ENCODE assay signal across 1 cellular context in genomic region chr6:167398214-167399050, GRCh38.
TF ChIP-seq lines count a peak whose summit lies in the region.

No MANE protein-coding gene starts in this region.

TF ChIP-seq in HepG2, 621 proteins besides CTCF, POLR2A, EP300 and RAD21 (continued from another document and continues in another):
- TF ChIP-seq NFAT5 (CRISPR knock-in tag; IDR thresholded peaks at IDR 0.05): no peak
- peak; percentile 27; the same call in 1 of the 2 replicates for TF ChIP-seq TAF1 (CRISPR knock-in tag; IDR thresholded peaks at IDR 0.05)
- TF ChIP-seq LRRFIP1 (CRISPR knock-in tag; conservative IDR thresholded peaks at IDR 0.05): no peak
- TF ChIP-seq ZNF407 (CRISPR knock-in tag; IDR thresholded peaks at IDR 0.05; ENCODE audit: not compliant biosample characterization): peak; percentile 64
- no peak for TF ChIP-seq CREB1 (IDR thresholded peaks at IDR 0.05)
- TF ChIP-seq CREB1 (CRISPR knock-in tag; IDR thresholded peaks at IDR 0.05): no peak; the same call in 1 of the 2 replicates
- no peak for TF ChIP-seq ZFYVE20 (CRISPR knock-in tag; IDR thresholded peaks at IDR 0.05; ENCODE audit: borderline replicate concordance, low read depth)
- TF ChIP-seq ZNF446 (CRISPR knock-in tag; IDR thresholded peaks at IDR 0.05): no peak
- no peak for TF ChIP-seq SNRNP70 (IDR thresholded peaks at IDR 0.05; ENCODE audit: low read depth, low read length)
- 0 out of 2 replicates have a peak, but pooled peaks have one; percentile 53 for TF ChIP-seq IRX3 (CRISPR knock-in tag; IDR thresholded peaks at IDR 0.05; ENCODE audit: borderline replicate concordance, low read depth)
- no peak for TF ChIP-seq ZSCAN12 (CRISPR knock-in tag; IDR thresholded peaks at IDR 0.05)
- peak; percentile 85; the same call in 1 of the 2 replicates for TF ChIP-seq ZSCAN25 (CRISPR knock-in tag; IDR thresholded peaks at IDR 0.05)
- TF ChIP-seq SCMH1 (CRISPR knock-in tag; IDR thresholded peaks at IDR 0.05; ENCODE audit: borderline replicate concordance): no peak
- peak; percentile 99 for TF ChIP-seq ZNF687 (CRISPR knock-in tag; IDR thresholded peaks at IDR 0.05)
- TF ChIP-seq POGK (CRISPR knock-in tag; conservative IDR thresholded peaks at IDR 0.05): peak; percentile 91; the same call in 1 of the 2 replicates
- TF ChIP-seq CCDC6 (CRISPR knock-in tag; IDR thresholded peaks at IDR 0.05): peak; percentile 86; the same call in 1 of the 2 replicates
- TF ChIP-seq KDM5A (IDR thresholded peaks at IDR 0.05; ENCODE audit: borderline replicate concordance, low read length): no peak
- peak; percentile 51 for TF ChIP-seq IKZF4 (CRISPR knock-in tag; IDR thresholded peaks at IDR 0.05; ENCODE audit: borderline replicate concordance, low read depth, not compliant biosample characterization)
- peak; percentile 93 for TF ChIP-seq NR2C2 (CRISPR knock-in tag; IDR thresholded peaks at IDR 0.05; ENCODE audit: borderline replicate concordance)
- TF ChIP-seq ZNF569 (CRISPR knock-in tag; IDR thresholded peaks at IDR 0.05; ENCODE audit: borderline replicate concordance): no peak
